Comparison of ENCODE assay signal across 19 cellular contexts in the genomic region with DNA sequence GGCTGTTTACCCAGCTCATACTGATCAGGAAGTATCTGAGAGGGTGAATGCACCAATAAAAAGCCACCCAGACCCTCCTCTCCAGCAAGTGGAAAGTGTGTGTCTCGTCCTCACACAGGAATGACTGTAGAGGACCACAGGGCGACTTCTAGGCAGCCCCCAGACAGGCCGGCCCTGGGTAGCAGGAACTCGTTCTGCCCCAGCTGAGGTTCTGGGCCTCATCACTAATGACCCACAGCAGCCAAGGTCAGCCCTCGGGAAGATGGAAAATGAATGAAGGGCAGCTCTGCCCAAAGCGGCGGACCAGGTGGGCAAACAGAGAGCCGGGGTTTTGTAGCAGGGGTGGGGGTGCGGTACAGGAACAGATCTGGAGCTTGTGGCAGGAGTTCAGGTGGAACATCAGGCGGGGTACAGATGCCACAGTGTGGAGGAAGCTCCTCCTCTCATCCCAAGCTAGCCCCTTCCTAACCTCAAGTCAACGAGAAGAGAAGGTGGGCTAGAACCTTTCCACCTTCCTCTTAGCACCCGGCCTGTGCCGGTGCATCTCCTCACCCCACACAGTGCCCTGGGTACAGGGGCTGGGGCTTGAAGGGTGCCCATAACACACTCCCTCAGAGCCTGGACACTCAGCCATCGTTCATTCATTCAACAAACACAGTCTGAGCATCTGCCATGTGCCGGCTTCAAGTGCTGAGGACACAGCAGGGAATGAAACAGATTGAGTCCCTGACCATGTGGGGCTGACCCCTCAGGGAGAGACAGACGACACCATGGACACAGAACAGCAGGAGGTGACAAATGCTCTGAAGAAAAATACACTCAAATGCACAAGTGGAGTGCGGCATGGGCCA. TPM values are rescaled to one million over a fixed set of nuclear protein-coding genes. Genes with fewer than 3 reads are reported as not detected.
DNase-seq lines count a peak whose midpoint lies in the region; ATAC-seq and TF ChIP-seq lines count a peak whose summit lies in the region.
"Had no signal": no experiment of that assay in that cellular context is flagged by ENCODE, and none has a peak within 500 bp of the region (broad histone marks: within the 10 kb centered on the region; RNA-seq: fewer than 3 reads in every experiment).

No MANE protein-coding gene starts in this region.

- H3K4me3 ChIP-seq in suprapubic skin, result no peak overlapping the region
- H3K4me3 ChIP-seq: GM12878, lung, Peyer's patch had no signal

- H3K9me3 Mint-ChIP-seq in memory B cell, result peaks cover 5% of the 10 kb centered on the region
- H3K9me3 Mint-ChIP-seq: activated naive CD4-positive, alpha-beta T cell treated with anti-CD3 and anti-CD28 coated beads for 36 hours had no signal

- peak overlapping the region; percentile 60 for H3K4me3 Mint-ChIP-seq in T-helper 17 cell
- H3K4me3 Mint-ChIP-seq in memory B cell, result peak overlapping the region; percentile 43
- H3K4me3 Mint-ChIP-seq: activated CD4-positive, alpha-beta T cell treated with anti-CD3 and anti-CD28 coated beads, Interleukin-2, amount 10 ng/mL, durations not matched to agents 24 days and 14 days; activated naive CD4-positive, alpha-beta T cell treated with anti-CD3 and anti-CD28 coated beads for 36 hours; brain; nephron progenitor cell had no signal

- peaks cover 17% of the 10 kb centered on the region for H3K4me1 Mint-ChIP-seq in T-helper 17 cell
- peaks cover 13% of the 10 kb centered on the region for H3K4me1 Mint-ChIP-seq in memory B cell

- peak; percentile 65 for DNase-seq in NCI-H1092 (lab: John Stamatoyannopoulos, UW)
- DNase-seq in T-helper 17 cell, result no peak
- DNase-seq in memory B cell (ENCODE audit: low spot score in 2 of 2), result no peak
- DNase-seq in suprapubic skin (ENCODE audit: low spot score in 2 of 2), result peak in 1 of 2 donors; percentile 63
- DNase-seq in HEK293T (ENCODE audit: extremely low spot score), result no peak
- DNase-seq: activated CD4-positive, alpha-beta T cell treated with anti-CD3 and anti-CD28 coated beads, Interleukin-2, amount 10 ng/mL, durations not matched to agents 24 days and 14 days; activated naive CD4-positive, alpha-beta T cell treated with anti-CD3 and anti-CD28 coated beads for 36 hours; BE2C; GDM1; NCI-H2171 treated with DMSO at 0.1 percent for 48 hours; NCI-H748 treated with DMSO at 0.1 percent for 48 hours; nephron progenitor cell; retina had no signal

- H3K4me1 ChIP-seq in suprapubic skin, result peaks cover 59% of the 10 kb centered on the region
- H3K4me1 ChIP-seq: BE2C, Peyer's patch had no signal

- H3K9me3 ChIP-seq in T-helper 17 cell (ENCODE audit: control insufficient read depth, low read length, poor library complexity, severe bottlenecking), result no peaks in the 10 kb centered on the region
- no peaks in the 10 kb centered on the region for H3K9me3 ChIP-seq in suprapubic skin
- H3K9me3 ChIP-seq: BE2C, Peyer's patch had no signal

- TF ChIP-seq EP300 in suprapubic skin (IDR thresholded peaks at IDR 0.05), result no peak

- H3K27ac Mint-ChIP-seq in T-helper 17 cell (peak overlapping the region; percentile 79), memory B cell (peak overlapping the region; percentile 62)
- H3K27ac Mint-ChIP-seq: activated CD4-positive, alpha-beta T cell treated with anti-CD3 and anti-CD28 coated beads, Interleukin-2, amount 10 ng/mL, durations not matched to agents 24 days and 14 days; activated naive CD4-positive, alpha-beta T cell treated with anti-CD3 and anti-CD28 coated beads for 36 hours had no signal

- no peaks in the 10 kb centered on the region for H3K36me3 ChIP-seq in suprapubic skin
- H3K36me3 ChIP-seq: BE2C, Peyer's patch had no signal

- H3K27me3 ChIP-seq in suprapubic skin, result no peaks in the 10 kb centered on the region
- H3K27me3 ChIP-seq: BE2C, Peyer's patch had no signal

- POLR2A ChIA-PET in HEK293T (lab: Yijun Ruan, JAX), result no interaction called here

- no peaks in the 10 kb centered on the region for H3K27me3 Mint-ChIP-seq in T-helper 17 cell
- peaks cover 2% of the 10 kb centered on the region for H3K27me3 Mint-ChIP-seq in memory B cell
- H3K27me3 Mint-ChIP-seq: activated CD4-positive, alpha-beta T cell treated with anti-CD3 and anti-CD28 coated beads, Interleukin-2, amount 10 ng/mL, durations not matched to agents 24 days and 14 days; brain had no signal

- CTCF ChIA-PET in HEK293T (lab: Yijun Ruan, JAX), result no interaction called here

- H3K27ac ChIP-seq in suprapubic skin, result peak overlapping the region; percentile 89

- no peak for TF ChIP-seq POLR2A in suprapubic skin (IDR thresholded peaks at IDR 0.05)

- ATAC-seq in T-helper 17 cell (no peak), memory B cell (ENCODE audit: low read depth) (no peak), GM18909 (IDR thresholded peaks at IDR 0.05; ENCODE audit: poor library complexity, unreplicated experiment) (no peak), GM19351 (IDR thresholded peaks at IDR 0.05; ENCODE audit: unreplicated experiment) (no peak)
- ATAC-seq: GM12878 had no signal

- TF ChIP-seq CTCF in suprapubic skin (IDR thresholded peaks at IDR 0.05), result no peak

- WGBS in suprapubic skin, result 87% methylated on average over 15 of the region's 17 CpGs

- H3K36me3 Mint-ChIP-seq in T-helper 17 cell (ENCODE audit: low read depth), result no peaks in the 10 kb centered on the region
- H3K36me3 Mint-ChIP-seq in memory B cell, result peaks cover 5% of the 10 kb centered on the region

TF ChIP-seq in HEK293T, 16 proteins besides CTCF, POLR2A, EP300 and RAD21:
- TF ChIP-seq FOXM1 (IDR thresholded peaks at IDR 0.05; ENCODE audit: borderline replicate concordance), result no peak
- no peak for TF ChIP-seq SUZ12 (IDR thresholded peaks at IDR 0.05)
- TF ChIP-seq ARNT (IDR thresholded peaks at IDR 0.05), result no peak

RNA-seq across cellular contexts. Expression of gene RFX2, which starts 36.2 kb away (rescaled TPM):
- total RNA-seq in T-helper 17 cell (10 to 100 TPM in 1 of 2 donors, 1 to 10 TPM in 1; 9.0 to 23.3 TPM), suprapubic skin (10 to 100 TPM; 28.8 to 62.0 (median 43.5) TPM)
